In the genomic region with DNA sequence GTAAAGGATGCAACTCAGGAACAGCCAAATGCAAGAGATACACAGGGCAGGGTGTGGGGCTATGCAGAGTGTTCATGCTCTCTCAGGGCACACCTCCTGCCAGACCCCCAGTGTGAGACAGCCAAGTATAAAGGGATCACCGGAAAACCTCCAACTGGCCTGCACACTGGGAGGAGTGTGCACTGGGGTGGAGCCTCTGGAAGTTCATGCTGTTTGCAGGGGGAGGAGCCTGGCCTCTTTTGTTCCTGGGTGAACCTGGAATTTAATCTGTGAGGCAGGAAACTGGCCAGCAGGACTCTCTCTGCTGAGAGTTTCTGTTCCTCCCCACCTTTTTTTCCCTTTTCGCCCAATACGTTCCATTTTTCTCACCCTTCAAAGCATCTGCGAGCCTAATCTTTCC, we compare ENCODE assay signal across 32 cellular contexts.
A peak's percentile ranks its signal among the peaks of the same experiment; 100 is the strongest.
DNase-seq lines count a peak whose midpoint lies in the region; ATAC-seq, FAIRE-seq and TF ChIP-seq lines count a peak whose summit lies in the region.
"Had no signal": no experiment of that assay in that cellular context is flagged by ENCODE, and none has a peak within 500 bp of the region (broad histone marks: within the 10 kb centered on the region; RNA-seq: fewer than 3 reads in every experiment).

No MANE protein-coding gene starts in this region.

- H3K9me3 Mint-ChIP-seq in neural crest cell, result peaks cover 2% of the 10 kb centered on the region
- H3K9me3 Mint-ChIP-seq: activated CD8-positive, alpha-beta T cell treated with anti-CD3 and anti-CD28 coated beads for 36 hours; activated T-helper 2 cell treated with anti-CD3 and anti-CD28 coated beads, Interferon-gamma antibody, Interleukin-2, Interleukin-4, amounts not matched to agents 10 μg/mL and 5 μg/mL and 100 μg/mL, durations not matched to agents 14 hours and 24 hours and 36 hours had no signal

- TF ChIP-seq EP300 in H1 (IDR thresholded peaks at IDR 0.05; ENCODE audit: borderline replicate concordance in 1 of 2, low read depth in 2 of 2, low read length in 2 of 2), result no peak

- H4K91ac ChIP-seq in H1 (replicated peaks; ENCODE audit: insufficient read length, low read length), result no peak overlapping the region

- H4K5ac ChIP-seq in H1 (ENCODE audit: insufficient read length, low read depth, low read length), result no peak overlapping the region

- no peaks in the 10 kb centered on the region for H3K79me2 ChIP-seq in H1 (ENCODE audit: control insufficient read depth in 1 of 2, insufficient read depth in 2 of 2, low read length in 2 of 2)

- peaks cover 19% of the 10 kb centered on the region for H3K4me1 Mint-ChIP-seq in neural crest cell
- H3K4me1 Mint-ChIP-seq: activated naive CD4-positive, alpha-beta T cell treated with anti-CD3 and anti-CD28 coated beads, Interleukin-2, amount 50 U/mL, for 24 hours; natural killer cell had no signal

- peak overlapping the region; percentile 45 for H4K8ac ChIP-seq in H1 (ENCODE audit: extremely low read depth, insufficient read depth, low read length)

- H2AFZ ChIP-seq in H1 (ENCODE audit: low read length), result peak overlapping the region; percentile 85

- no peak for TF ChIP-seq POLR2A in H1 (IDR thresholded peaks at IDR 0.05; ENCODE audit: control extremely low read depth in 1 of 2, low read depth in 2 of 2, low read length in 2 of 2)

- H3K56ac ChIP-seq in H1 (replicated peaks; ENCODE audit: insufficient read length, low read depth, low read length), result no peak overlapping the region

- no peak overlapping the region for H2AK5ac ChIP-seq in H1 (ENCODE audit: low read depth, low read length)

- no peaks in the 10 kb centered on the region for H3K79me1 ChIP-seq in H1 (ENCODE audit: low read depth, low read length)

- no peaks in the 10 kb centered on the region for H4K20me1 ChIP-seq in H1 (replicated peaks in 1 of 2; ENCODE audit: control insufficient read depth in 1 of 2, insufficient read depth in 2 of 2, low read length in 2 of 2)

- no peaks in the 10 kb centered on the region for H3K23me2 ChIP-seq in H1 (ENCODE audit: low read depth, low read length)

- H2BK20ac ChIP-seq in H1 (ENCODE audit: low read length), result no peak overlapping the region

- H3K23ac ChIP-seq in H1 (ENCODE audit: insufficient read length), result no peak overlapping the region

- POLR2A ChIA-PET in H1 (lab: Charles Lee; ENCODE audit: partially characterized antibody), result interaction anchor here (0.8 kb wide), 1 partner anchor 11 kb away, joined by 3 read pairs; no protein-coding TSS in a partner anchor

- TF ChIP-seq CTCF in H1 (IDR thresholded peaks at IDR 0.05; ENCODE audit: control extremely low read depth in 1 of 3, insufficient read depth in 1 of 3, low read depth in 1 of 3, low read length in 3 of 3) (no peak), neural crest cell (conservative IDR thresholded peaks at IDR 0.05) (no peak)

- H3K36me3 ChIP-seq in H1 (ENCODE audit: control insufficient read depth in 2 of 4, insufficient read depth in 4 of 4, low read length in 3 of 4) (no peaks in the 10 kb centered on the region), aorta (ENCODE audit: control insufficient read depth in 1 of 2, insufficient read depth in 2 of 2, low read length in 1 of 2) (no peaks in the 10 kb centered on the region)
- H3K36me3 ChIP-seq: cardiac muscle cell, MG63, ovary, SJSA1, thoracic aorta, vagina had no signal

- no peaks in the 10 kb centered on the region for H3K27me3 Mint-ChIP-seq in neural crest cell (ENCODE audit: low read depth)
- H3K27me3 Mint-ChIP-seq: activated CD8-positive, alpha-beta T cell treated with anti-CD3 and anti-CD28 coated beads for 36 hours; activated naive CD4-positive, alpha-beta T cell treated with anti-CD3 and anti-CD28 coated beads, Interleukin-2, amount 50 U/mL, for 24 hours; effector memory CD8-positive, alpha-beta T cell had no signal

- CTCF ChIA-PET in H1 (lab: Charles Lee; ENCODE audit: partially characterized antibody), result interaction anchor here (1.3 kb wide), 1 partner anchor 439 kb away, joined by 4 read pairs; no protein-coding TSS in a partner anchor

- H3K4me3 Mint-ChIP-seq in neural crest cell, result no peak overlapping the region
- H3K4me3 Mint-ChIP-seq: activated CD8-positive, alpha-beta T cell treated with anti-CD3 and anti-CD28 coated beads for 36 hours; activated naive CD4-positive, alpha-beta T cell treated with anti-CD3 and anti-CD28 coated beads, Interleukin-2, amount 50 U/mL, for 24 hours; effector memory CD8-positive, alpha-beta T cell; natural killer cell had no signal

- no peak for TF ChIP-seq RAD21 in H1 (IDR thresholded peaks at IDR 0.05 in 1 of 2, conservative IDR thresholded peaks at IDR 0.05 in 1 of 2; ENCODE audit: low read depth in 2 of 2, low read length in 2 of 2)

- H2BK12ac ChIP-seq in H1 (ENCODE audit: low read depth, low read length), result no peak overlapping the region; the same call in 1 of the 2 replicates

- no peak for FAIRE-seq in H1 (lab: Jason Lieb, UNC)
- FAIRE-seq: frontal cortex, K562 had no signal

- DNase-seq in DMS153 (lab: John Stamatoyannopoulos, UW) (peak; percentile 1), DMS153 treated with DMSO at 0.1 percent for 48 hours (lab: John Stamatoyannopoulos, UW; ENCODE audit: unreplicated experiment) (no peak), NCI-H146 (lab: John Stamatoyannopoulos, UW) (peak; percentile 90), H1 (ENCODE audit: low read depth in 1 of 2, low spot score in 2 of 2) (no peak), neural crest cell (ENCODE audit: low read depth, low spot score) (peak; percentile 6), aorta (no peak), SW 1271 (lab: John Stamatoyannopoulos, UW) (no peak)
- DNase-seq: activated CD8-positive, alpha-beta T cell treated with anti-CD3 and anti-CD28 coated beads for 36 hours; anterior cingulate cortex; effector memory CD8-positive, alpha-beta T cell; EL; GOT3; left ventricle myocardium superior; MG63; natural killer cell; NCI-H524 treated with DMSO at 0.1 percent for 48 hours; ovary; RPMI8226; stimulated activated naive CD8-positive, alpha-beta T cell treated with anti-CD3 and anti-CD28 coated beads, Interleukin-15, Interleukin-2, amounts not matched to agents 100 U/mL and 50 U/mL, for 24 hours; T-helper 2 cell had no signal

- 81 to 100% methylated on average over 2 to 4 of the region's 4 CpGs for WGBS in H1 (ENCODE audit: extremely low coverage in 1 of 2, insufficient coverage in 1 of 2, insufficient read length in 1 of 2, insufficient replicate concordance in 2 of 2, low coverage in 1 of 2, low lambda C conversion rate in 2 of 2, missing lambda C conversion rate in 1 of 2), 2 experiments
- WGBS in aorta, 2 donors, result 80 to 82% methylated on average over 4 of the region's 4 CpGs

- no peak overlapping the region for H3K27ac ChIP-seq in H1 (ENCODE audit: low read depth, low read length)
- no peak overlapping the region for H3K27ac ChIP-seq in aorta (ENCODE audit: low read depth in 1 of 2, low read length in 2 of 2)
- H3K27ac ChIP-seq: 22Rv1, cardiac muscle cell, coronary artery, ovary, SJSA1, thoracic aorta, vagina had no signal

- no peak overlapping the region for H3K14ac ChIP-seq in H1 (ENCODE audit: insufficient read length)

- no peaks in the 10 kb centered on the region for H3K36me3 Mint-ChIP-seq in neural crest cell (ENCODE audit: low read depth)
- H3K36me3 Mint-ChIP-seq: activated naive CD4-positive, alpha-beta T cell treated with anti-CD3 and anti-CD28 coated beads, Interleukin-2, amount 50 U/mL, for 24 hours; natural killer cell had no signal

- H3K4me1 ChIP-seq in H1 (replicated peaks in 1 of 4; ENCODE audit: control insufficient read depth in 3 of 4, insufficient read depth in 4 of 4, low read length in 3 of 4) (peaks cover 0 to 8% (median 4%) of the 10 kb centered on the region in 4 experiments; a peak in 4 of 7 replicates), aorta (ENCODE audit: control insufficient read depth in 1 of 2, insufficient read depth in 2 of 2, low read length in 2 of 2) (no peaks in the 10 kb centered on the region)
- H3K4me1 ChIP-seq: vagina had no signal

- ATAC-seq in aorta (ENCODE audit: low FRiP score), result no peak
- ATAC-seq in GM19324 (IDR thresholded peaks at IDR 0.05; ENCODE audit: low FRiP score, unreplicated experiment), result no peak
- ATAC-seq: activated CD8-positive, alpha-beta T cell treated with anti-CD3 and anti-CD28 coated beads for 36 hours; effector memory CD8-positive, alpha-beta T cell; esophagus mucosa; K562; left ventricle myocardium superior; natural killer cell; stimulated activated naive CD8-positive, alpha-beta T cell treated with anti-CD3 and anti-CD28 coated beads, Interleukin-15, Interleukin-2, amounts not matched to agents 100 U/mL and 50 U/mL, for 24 hours had no signal

- no peak overlapping the region for H2BK5ac ChIP-seq in H1 (ENCODE audit: low read depth, low read length)

- H3K9me3 ChIP-seq in H1 (ENCODE audit: insufficient read depth in 2 of 2, low read depth in 1 of 2, low read length in 1 of 2) (no peaks in the 10 kb centered on the region), aorta (ENCODE audit: control insufficient read depth, low read length) (peaks cover 2% of the 10 kb centered on the region)
- H3K9me3 ChIP-seq: MG63, ovary, SJSA1, thoracic aorta, vagina had no signal

- intact Hi-C loops in aorta (cut with DNase I), result no loop called here

- H3K4me2 ChIP-seq in H1 (ENCODE audit: insufficient read depth in 1 of 2, low read depth in 2 of 2, low read length in 2 of 2), result no peak overlapping the region

- H3K27me3 ChIP-seq in H1 (replicated peaks in 1 of 4; ENCODE audit: control insufficient read depth in 3 of 4, extremely low read depth in 1 of 4, insufficient read depth in 3 of 4, low read length in 3 of 4), result no peaks in the 10 kb centered on the region
- H3K27me3 ChIP-seq in aorta (ENCODE audit: control insufficient read depth in 1 of 2, insufficient read depth in 2 of 2, low read length in 1 of 2), result no peaks in the 10 kb centered on the region
- H3K27me3 ChIP-seq: cardiac muscle cell, MG63, ovary, SJSA1, vagina had no signal

- no peak overlapping the region for H3K9ac ChIP-seq in H1 (replicated peaks in 1 of 4; ENCODE audit: extremely low read depth in 1 of 4, low read depth in 3 of 4, low read length in 3 of 4)

- no peak overlapping the region; a peak in 1 of 8 replicates for H3K4me3 ChIP-seq in H1 (ENCODE audit: extremely low read depth in 1 of 4, insufficient read depth in 2 of 4, low read depth in 3 of 4, low read length in 4 of 4)
- no peak overlapping the region for H3K4me3 ChIP-seq in aorta (ENCODE audit: low read length in 2 of 2)
- H3K4me3 ChIP-seq: cardiac muscle cell, coronary artery, K562, MG63, ovary, SJSA1, thoracic aorta, vagina had no signal

- H2BK15ac ChIP-seq in H1 (ENCODE audit: low read length), result 0 out of 2 replicates have a peak overlapping the region, but pooled peaks have one; percentile 53

- H2BK120ac ChIP-seq in H1 (replicated peaks; ENCODE audit: low read depth, low read length), result no peak overlapping the region

- 0 out of 2 replicates have a peak overlapping the region, but pooled peaks have one; percentile 28 for H3K18ac ChIP-seq in H1 (ENCODE audit: extremely low read depth, low read length)

- H3K27ac Mint-ChIP-seq in neural crest cell (ENCODE audit: unreplicated experiment), result no peak overlapping the region
- H3K27ac Mint-ChIP-seq: activated CD8-positive, alpha-beta T cell treated with anti-CD3 and anti-CD28 coated beads for 36 hours; activated naive CD4-positive, alpha-beta T cell treated with anti-CD3 and anti-CD28 coated beads, Interleukin-2, amount 50 U/mL, for 24 hours; activated T-helper 2 cell treated with anti-CD3 and anti-CD28 coated beads, Interferon-gamma antibody, Interleukin-2, Interleukin-4, amounts not matched to agents 10 μg/mL and 5 μg/mL and 100 μg/mL, durations not matched to agents 14 hours and 24 hours and 36 hours; effector memory CD8-positive, alpha-beta T cell; natural killer cell had no signal

- no peak overlapping the region for H3K4ac ChIP-seq in H1 (replicated peaks; ENCODE audit: insufficient read length, low read depth, low read length)

Comparison
In these comparisons a context has a peak if more than half of its experiments do, and no peak if none do; other contexts are left out.
1. DNase-seq: peak in DMS153 (single experiment), NCI-H146 (single experiment) and neural crest cell (single experiment); none in DMS153 treated with DMSO at 0.1 percent for 48 hours (single experiment), H1 (0 of 2), aorta (0 of 2) and SW 1271 (0 of 2).